13 cellular contexts compared by ENCODE assay signal in the genomic region with DNA sequence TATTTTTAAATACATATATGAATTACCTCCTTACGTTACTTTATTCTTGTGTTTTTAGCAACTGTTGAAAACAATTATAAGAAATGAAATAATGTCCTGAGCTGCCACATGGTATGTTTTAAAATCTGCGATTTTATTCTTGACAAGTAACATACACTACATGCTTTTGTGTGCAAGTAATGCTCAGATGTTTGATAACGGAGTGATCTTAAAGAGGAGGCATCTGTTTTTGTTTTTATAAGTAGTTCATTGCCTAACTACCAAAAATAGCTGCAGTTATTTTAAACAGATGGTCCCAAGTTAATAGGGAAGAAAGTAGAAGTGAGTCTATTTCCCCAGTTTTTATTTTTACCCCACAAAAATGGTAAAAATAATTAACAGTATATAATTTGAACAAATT. TPM values are rescaled to one million over a fixed set of nuclear protein-coding genes. Genes with fewer than 3 reads are reported as not detected.
DNase-seq lines count a peak whose midpoint lies in the region; ATAC-seq and TF ChIP-seq lines count a peak whose summit lies in the region.
"Had no signal": no experiment of that assay in that cellular context is flagged by ENCODE, and none has a peak within 500 bp of the region (broad histone marks: within the 10 kb centered on the region; RNA-seq: fewer than 3 reads in every experiment).

No MANE protein-coding gene starts in this region.

- no TSS peak for BruUV-seq in OCI-LY7 (replicated peaks; lab: Mats Ljungman, UMichigan)

- H3K4me3 ChIP-seq in BLaER1: peak overlapping the region; percentile 70
- peak overlapping the region; percentile 77 for H3K4me3 ChIP-seq in OCI-LY7 (ENCODE audit: low read depth, low read length, poor library complexity, severe bottlenecking)
- H3K4me3 ChIP-seq in fibroblast of mammary gland (ENCODE audit: control insufficient read depth, low read depth, low read length): no peak overlapping the region
- H3K4me3 ChIP-seq in gastrocnemius medialis: peak overlapping the region in 1 of 4 donors; percentile 9

- H3K27me3 ChIP-seq in BLaER1: no peaks in the 10 kb centered on the region
- H3K27me3 ChIP-seq in gastrocnemius medialis: no peaks in the 10 kb centered on the region

- peak overlapping the region; percentile 77 for H3K4me2 ChIP-seq in BLaER1
- peak overlapping the region; percentile 82 for H3K4me2 ChIP-seq in OCI-LY7 (ENCODE audit: low read length)

- H3K79me2 ChIP-seq in OCI-LY7 (ENCODE audit: insufficient read depth, low read depth, low read length): peaks cover 98% of the 10 kb centered on the region

- in situ Hi-C loops in gastrocnemius medialis (cut with MboI; ENCODE audit: low sequenced_read_pairs in 4 of 4): no loop called here

- intact Hi-C loops in OCI-LY7 (cut with micrococcal nuclease; ENCODE audit: unreplicated experiment): loop anchor here (1.0 to 5.0 kb wide), 4 partner anchors 11 to 55 kb away; partner anchors contain the start of gene GAB1
- intact Hi-C loops in gastrocnemius medialis (cut with DNase I; ENCODE audit: low total_unique reads): no loop called here

- H2AFZ ChIP-seq in OCI-LY7 (ENCODE audit: low read length): peak overlapping the region; percentile 31; the same call in 1 of the 2 replicates

- no peaks in the 10 kb centered on the region for H3K9me2 ChIP-seq in OCI-LY7 (ENCODE audit: insufficient read depth, low read length)

- no peak for TF ChIP-seq CTCF in OCI-LY7 (conservative IDR thresholded peaks at IDR 0.05; ENCODE audit: low read length)
- TF ChIP-seq CTCF in fibroblast of mammary gland (conservative IDR thresholded peaks at IDR 0.05; ENCODE audit: control insufficient read depth, insufficient read depth, low read depth, low read length): no peak
- TF ChIP-seq CTCF in gastrocnemius medialis (IDR thresholded peaks at IDR 0.05 in 4 of 5, conservative IDR thresholded peaks at IDR 0.05 in 1 of 5): no peak

- peaks cover 84% of the 10 kb centered on the region for H3K4me1 ChIP-seq in BLaER1
- H3K4me1 ChIP-seq in OCI-LY7 (ENCODE audit: insufficient read depth, low read length, poor library complexity, severe bottlenecking): peaks cover 79% of the 10 kb centered on the region
- peaks cover 74 to 94% of the 10 kb centered on the region in 2 donors for H3K4me1 ChIP-seq in gastrocnemius medialis

- no peaks in the 10 kb centered on the region for H4K20me1 ChIP-seq in BLaER1
- H4K20me1 ChIP-seq in OCI-LY7 (ENCODE audit: insufficient read depth, low read length): no peaks in the 10 kb centered on the region

- ATAC-seq in gastrocnemius medialis: no peak
- ATAC-seq in HG03095 (IDR thresholded peaks at IDR 0.05; ENCODE audit: unreplicated experiment): no peak
- ATAC-seq: activated T-cell treated with anti-CD3 and anti-CD28 coated beads, Interleukin-2, amount 50 U/mL, for 4 hours; esophagus mucosa had no signal

- H3K27ac ChIP-seq in BLaER1 (peak overlapping the region; percentile 97), OCI-LY7 (ENCODE audit: low read depth, low read length, poor library complexity, severe bottlenecking) (peak overlapping the region; percentile 96), gastrocnemius medialis (peak overlapping the region; percentile 33 to 83 (median 73))

- DNase-seq in OCI-LY7 (ENCODE audit: low spot score) (no peak), fibroblast of mammary gland (ENCODE audit: low read depth) (peak; percentile 69), gastrocnemius medialis (no peak), NCI-H2081 (lab: John Stamatoyannopoulos, UW) (no peak)
- no peak for DNase-seq in activated T-cell treated with anti-CD3 and anti-CD28 coated beads, Interleukin-2, amount 50 U/mL, for 1 hour
- DNase-seq in stimulated activated CD4-positive, alpha-beta T cell treated with anti-CD3 and anti-CD28 coated beads, Interleukin-4, amount 100 ng/mL, for 1 hour: no peak
- DNase-seq: activated CD4-positive, alpha-beta T cell treated with anti-CD3 and anti-CD28 coated beads, Interleukin-2, amount 10 ng/mL, durations not matched to agents 7 days and 5 days; activated T-cell treated with anti-CD3 and anti-CD28 coated beads, Interleukin-2, amount 50 U/mL, for 4 hours; CD4-positive, CD25-positive, alpha-beta regulatory T cell; NCI-H1930 had no signal

- POLR2A ChIA-PET in OCI-LY7 (lab: Charles Lee): interaction anchor here (1.0 to 11.5 kb wide), 15 partner anchors 11 to 200 kb away, joined by 3 to 364 read pairs (median 9); partner anchors contain the start of gene GAB1

- CTCF ChIA-PET in OCI-LY7 (lab: Charles Lee; ENCODE audit: unreplicated experiment): interaction anchor here (2.0 kb wide), 1 partner anchor 11 kb away, joined by 7 read pairs; no protein-coding TSS in a partner anchor

- TF ChIP-seq POLR2A in gastrocnemius medialis (IDR thresholded peaks at IDR 0.05): no peak

- H3K9ac ChIP-seq in BLaER1: peak overlapping the region; percentile 94

- H3K36me3 ChIP-seq in BLaER1: peaks cover 25% of the 10 kb centered on the region
- H3K36me3 ChIP-seq in OCI-LY7 (ENCODE audit: insufficient read depth, low read length): peaks cover 25% of the 10 kb centered on the region
- H3K36me3 ChIP-seq in gastrocnemius medialis: no peaks in the 10 kb centered on the region

- no peaks in the 10 kb centered on the region for H3K9me3 ChIP-seq in BLaER1
- H3K9me3 ChIP-seq in OCI-LY7 (ENCODE audit: low read length): no peaks in the 10 kb centered on the region
- no peaks in the 10 kb centered on the region for H3K9me3 ChIP-seq in gastrocnemius medialis

RNA-seq across cellular contexts. Expression of gene GAB1, which starts 55.2 kb away (rescaled TPM):
- 42.6 and 43.5 TPM in 2 replicates for total RNA-seq in OCI-LY7 (2014; rRNA removed; shearing (Covaris generic))
- total RNA-seq in OCI-LY7 (2022) (99.3 and 106 TPM in 2 replicates), gastrocnemius medialis (10 to 100 TPM; 11.4 to 27.9 (median 26.6) TPM)
